In genomic region chr3:53650928-53651654, GRCh38 we compare ENCODE assay signal across 1 cellular context.
TF ChIP-seq lines count a peak whose summit lies in the region.

No MANE protein-coding gene starts in this region.

TF ChIP-seq in GM12878, 131 proteins besides CTCF, POLR2A, EP300 and RAD21 (continued from another document):
- TF ChIP-seq MYB (IDR thresholded peaks at IDR 0.05; ENCODE audit: borderline replicate concordance, low read depth, low read length) = no peak
- TF ChIP-seq CEBPB (IDR thresholded peaks at IDR 0.05; ENCODE audit: borderline replicate concordance in 1 of 2, low read depth in 2 of 2, low read length in 2 of 2) = no peak
- TF ChIP-seq BCL3 (IDR thresholded peaks at IDR 0.05; ENCODE audit: borderline replicate concordance, insufficient read depth, low read depth, low read length, poor library complexity, severe bottlenecking) = no peak
- TF ChIP-seq STAT3 (IDR thresholded peaks at IDR 0.05; ENCODE audit: low read depth, low read length) = no peak
- TF ChIP-seq, protein P1, sequence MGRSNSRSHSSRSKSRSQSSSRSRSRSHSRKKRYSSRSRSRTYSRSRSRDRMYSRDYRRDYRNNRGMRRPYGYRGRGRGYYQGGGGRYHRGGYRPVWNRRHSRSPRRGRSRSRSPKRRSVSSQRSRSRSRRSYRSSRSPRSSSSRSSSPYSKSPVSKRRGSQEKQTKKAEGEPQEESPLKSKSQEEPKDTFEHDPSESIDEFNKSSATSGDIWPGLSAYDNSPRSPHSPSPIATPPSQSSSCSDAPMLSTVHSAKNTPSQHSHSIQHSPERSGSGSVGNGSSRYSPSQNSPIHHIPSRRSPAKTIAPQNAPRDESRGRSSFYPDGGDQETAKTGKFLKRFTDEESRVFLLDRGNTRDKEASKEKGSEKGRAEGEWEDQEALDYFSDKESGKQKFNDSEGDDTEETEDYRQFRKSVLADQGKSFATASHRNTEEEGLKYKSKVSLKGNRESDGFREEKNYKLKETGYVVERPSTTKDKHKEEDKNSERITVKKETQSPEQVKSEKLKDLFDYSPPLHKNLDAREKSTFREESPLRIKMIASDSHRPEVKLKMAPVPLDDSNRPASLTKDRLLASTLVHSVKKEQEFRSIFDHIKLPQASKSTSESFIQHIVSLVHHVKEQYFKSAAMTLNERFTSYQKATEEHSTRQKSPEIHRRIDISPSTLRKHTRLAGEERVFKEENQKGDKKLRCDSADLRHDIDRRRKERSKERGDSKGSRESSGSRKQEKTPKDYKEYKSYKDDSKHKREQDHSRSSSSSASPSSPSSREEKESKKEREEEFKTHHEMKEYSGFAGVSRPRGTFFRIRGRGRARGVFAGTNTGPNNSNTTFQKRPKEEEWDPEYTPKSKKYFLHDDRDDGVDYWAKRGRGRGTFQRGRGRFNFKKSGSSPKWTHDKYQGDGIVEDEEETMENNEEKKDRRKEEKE (IDR thresholded peaks at IDR 0.05) = no peak
- TF ChIP-seq TCF3 (IDR thresholded peaks at IDR 0.05; ENCODE audit: borderline replicate concordance, insufficient read depth, low read depth, low read length) = no peak
- no peak for TF ChIP-seq PAX8 (IDR thresholded peaks at IDR 0.05)
- no peak for TF ChIP-seq E2F4 (IDR thresholded peaks at IDR 0.05; ENCODE audit: low read depth, low read length)
- no peak for TF ChIP-seq TBL1XR1 (IDR thresholded peaks at IDR 0.05; ENCODE audit: low read depth, low read length)
- no peak for TF ChIP-seq PKNOX1 (IDR thresholded peaks at IDR 0.05)
- TF ChIP-seq MAX (IDR thresholded peaks at IDR 0.05; ENCODE audit: low read depth, low read length) = no peak
